ENCODE assay signal across 31 cellular contexts in genomic region chr2:106584304-106584954, GRCh38.
"Had no signal": no experiment of that assay in that cellular context is flagged by ENCODE, and none has a peak within 500 bp of the region (broad histone marks: within the 10 kb centered on the region; RNA-seq: fewer than 3 reads in every experiment).

No MANE protein-coding gene starts in this region.

- H3K27me3 ChIP-seq: thyroid gland had no signal

- H3K4me3 ChIP-seq: adrenal gland, ascending aorta, esophagus squamous epithelium, gastroesophageal sphincter, sigmoid colon, smooth muscle cell, thyroid gland had no signal

- ATAC-seq: activated CD4-positive, alpha-beta T cell treated with anti-CD3 and anti-CD28 coated beads for 36 hours; gastroesophageal sphincter; left cardiac atrium; stimulated activated naive B cell treated with anti-CD40 and anti-IgM and Interleukin-4, amounts not matched to agents 10 μg/mL and 1 μg/mL and 100 μg/mL, for 72 hours had no signal

- H3K4me2 ChIP-seq: smooth muscle cell had no signal

- FAIRE-seq: endothelial cell of umbilical vein had no signal

- H3K9me3 Mint-ChIP-seq: activated T-cell treated with anti-CD3 and anti-CD28 coated beads, Interleukin-2, amount 50 U/mL, for 24 hours; activated T-helper 2 cell treated with anti-CD3 and anti-CD28 coated beads, Interferon-gamma antibody, Interleukin-2, Interleukin-4, amounts not matched to agents 10 μg/mL and 5 μg/mL and 100 μg/mL, durations not matched to agents 14 hours and 24 hours and 36 hours; memory B cell; nephron progenitor cell; stimulated activated naive B cell treated with anti-CD40 and anti-IgM and Interleukin-4, amounts not matched to agents 10 μg/mL and 1 μg/mL and 100 μg/mL, for 72 hours had no signal

- H3K4me3 Mint-ChIP-seq: activated B cell treated with CpG ODN at 0.5 μM for 24 hours; activated CD4-positive, alpha-beta T cell treated with anti-CD3 and anti-CD28 coated beads for 36 hours; activated naive CD8-positive, alpha-beta T cell; activated T-cell treated with anti-CD3 and anti-CD28 coated beads, Interleukin-2, amount 50 U/mL, for 24 hours; memory B cell; nephron progenitor cell; stimulated activated naive B cell treated with anti-CD40 and anti-IgM and Interleukin-4, amounts not matched to agents 10 μg/mL and 1 μg/mL and 100 μg/mL, for 72 hours had no signal

- H3K9me3 ChIP-seq: adrenal gland, ascending aorta, esophagus squamous epithelium, gastroesophageal sphincter, sigmoid colon, thyroid gland had no signal

- H3K27ac Mint-ChIP-seq: activated B cell treated with CpG ODN at 0.5 μM for 24 hours; activated CD4-positive, alpha-beta T cell treated with anti-CD3 and anti-CD28 coated beads for 36 hours; activated naive CD8-positive, alpha-beta T cell; activated T-cell treated with anti-CD3 and anti-CD28 coated beads, Interleukin-2, amount 50 U/mL, for 24 hours; activated T-helper 2 cell treated with anti-CD3 and anti-CD28 coated beads, Interferon-gamma antibody, Interleukin-2, Interleukin-4, amounts not matched to agents 10 μg/mL and 5 μg/mL and 100 μg/mL, durations not matched to agents 14 hours and 24 hours and 36 hours; memory B cell; nephron progenitor cell; stimulated activated naive B cell treated with anti-CD40 and anti-IgM and Interleukin-4, amounts not matched to agents 10 μg/mL and 1 μg/mL and 100 μg/mL, for 72 hours had no signal

- H3K36me3 ChIP-seq: adrenal gland, ascending aorta, brain microvascular endothelial cell, esophagus squamous epithelium, gastroesophageal sphincter, sigmoid colon, thyroid gland had no signal

- DNase-seq: activated B cell treated with CpG ODN at 0.5 μM for 24 hours; activated CD4-positive, alpha-beta T cell treated with anti-CD3 and anti-CD28 coated beads for 36 hours; activated CD4-positive, alpha-beta T cell treated with anti-CD3 and anti-CD28 coated beads, Interleukin-2, amount 50 U/mL, for 4 hours; activated CD8-positive, alpha-beta memory T cell treated with anti-CD3 and anti-CD28 coated beads for 24 hours; activated CD8-positive, alpha-beta memory T cell treated with anti-CD3 and anti-CD28 coated beads, Interleukin-2, amount 50 U/mL, for 4 hours; activated naive CD4-positive, alpha-beta T cell; activated T-cell treated with anti-CD3 and anti-CD28 coated beads, Interleukin-2, amount 50 U/mL, for 24 hours; adrenal gland; brain microvascular endothelial cell; caudate nucleus; dermis blood vessel endothelial cell; effector CD8-positive, alpha-beta T cell; esophagus squamous epithelium; head of caudate nucleus; hypothalamus; islet precursor cell; left cardiac atrium; nephron progenitor cell; nucleus accumbens; sigmoid colon; stimulated activated CD4-positive, alpha-beta T cell treated with anti-CD3 and anti-CD28 coated beads, Interleukin-15, amount 100 ng/mL, for 24 hours; stimulated activated naive B cell treated with anti-CD40 and anti-IgM and Interleukin-4, amounts not matched to agents 10 μg/mL and 1 μg/mL and 100 μg/mL, for 72 hours; T-helper 9 cell had no signal

- H3K27ac ChIP-seq: adrenal gland, ascending aorta, brain microvascular endothelial cell, esophagus squamous epithelium, gastroesophageal sphincter, sigmoid colon, thyroid gland had no signal
